Comparison of ENCODE assay signal across 1 cellular context in the genomic region with DNA sequence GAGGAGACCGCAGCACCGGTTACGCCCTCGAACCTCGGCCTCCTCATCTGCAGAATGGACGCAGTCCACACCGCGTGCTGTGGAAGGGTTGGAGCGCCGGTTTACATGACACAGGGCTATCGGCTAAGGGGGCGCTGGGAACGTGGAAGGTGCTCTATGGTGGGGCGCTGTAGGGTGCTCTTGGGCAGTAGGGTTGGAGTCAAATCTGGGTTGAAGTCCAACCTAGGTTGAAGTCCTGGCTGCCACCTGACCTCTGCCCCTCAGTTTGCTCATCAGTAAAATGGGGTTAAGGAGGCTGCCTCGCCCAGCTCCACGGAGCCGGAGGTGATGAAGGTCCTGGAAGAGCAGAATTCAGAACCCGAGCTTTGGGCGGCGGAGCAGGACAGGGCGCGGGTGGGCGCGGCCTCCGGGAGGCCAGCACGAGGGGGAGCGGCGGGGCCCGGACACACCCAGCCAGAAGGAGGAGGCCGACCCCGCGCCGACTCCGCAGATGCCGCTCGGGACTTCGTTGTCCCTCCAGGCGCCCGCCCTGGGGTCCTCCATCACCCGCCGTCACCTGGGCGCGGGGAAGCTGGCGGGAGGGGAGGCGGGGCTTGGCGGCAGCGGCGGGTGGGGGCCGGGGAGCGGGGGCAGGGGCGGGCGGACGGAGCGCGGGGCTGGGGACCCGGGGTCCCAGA.
A peak's percentile ranks its signal among the peaks of the same experiment; 100 is the strongest.
TF ChIP-seq lines count a peak whose summit lies in the region.

No MANE protein-coding gene starts in this region.

TF ChIP-seq in K562, 482 proteins besides CTCF, POLR2A, EP300 and RAD21 (continued from another document):
- TF ChIP-seq CHD4 (IDR thresholded peaks at IDR 0.05; ENCODE audit: insufficient read depth, insufficient replicate concordance, low read depth, low read length, poor library complexity, severe bottlenecking) (peak; percentile 66), ZBTB7A (IDR thresholded peaks at IDR 0.05; ENCODE audit: borderline replicate concordance, control insufficient read depth, low read depth, low read length) (peak; percentile 43; the same call in 1 of the 2 replicates), GTF2A2 (tag; IDR thresholded peaks at IDR 0.05) (no peak), PTBP1 (IDR thresholded peaks at IDR 0.05; ENCODE audit: low read depth, low read length) (0 out of 2 replicates have a peak, but pooled peaks have one; percentile 54), NFIC (IDR thresholded peaks at IDR 0.05) (no peak), LCOR (CRISPR knock-in tag; IDR thresholded peaks at IDR 0.05) (no peak), ZNF277 (CRISPR knock-in tag; IDR thresholded peaks at IDR 0.05; ENCODE audit: borderline replicate concordance) (no peak), BCOR (IDR thresholded peaks at IDR 0.05) (peak; percentile 71; the same call in 1 of the 2 replicates), SAFB (IDR thresholded peaks at IDR 0.05; ENCODE audit: borderline replicate concordance, low read depth, low read length) (no peak), ZNF668 (CRISPR knock-in tag; IDR thresholded peaks at IDR 0.05) (no peak), ZFX (CRISPR knock-in tag; IDR thresholded peaks at IDR 0.05) (0 out of 2 replicates have a peak, but pooled peaks have one; percentile 10), CBX8 (IDR thresholded peaks at IDR 0.05; ENCODE audit: borderline replicate concordance, extremely low read depth, low read depth, low read length, poor library complexity, severe bottlenecking) (no peak), ADNP (tag; IDR thresholded peaks at IDR 0.05) (peak; percentile 84), RBM25 (IDR thresholded peaks at IDR 0.05; ENCODE audit: low read depth, low read length, severe bottlenecking) (peak; percentile 83), RCOR1 (IDR thresholded peaks at IDR 0.05; ENCODE audit: borderline replicate concordance in 1 of 2, low read depth in 2 of 2, low read length in 2 of 2) (0 out of 4 replicates have a peak, but pooled peaks of 1 of the 2 experiments have one; percentile 47), FUS (optimal IDR thresholded peaks at IDR 0.05; ENCODE audit: low read depth, low read length) (no peak), KDM1A (IDR thresholded peaks at IDR 0.05) (peak; percentile 64 to 69), ZNF57 (CRISPR knock-in tag; IDR thresholded peaks at IDR 0.05) (no peak), THRB (CRISPR knock-in tag; conservative IDR thresholded peaks at IDR 0.05) (no peak), ESRRA (IDR thresholded peaks at IDR 0.05; ENCODE audit: borderline replicate concordance, low read depth) (peak; percentile 88), ZBTB11 (CRISPR knock-in tag; IDR thresholded peaks at IDR 0.05) (no peak), ZNF134 (CRISPR knock-in tag; conservative IDR thresholded peaks at IDR 0.05) (no peak), RBM34 (IDR thresholded peaks at IDR 0.05; ENCODE audit: borderline replicate concordance, insufficient read depth, low read length) (no peak), ZNF780A (CRISPR knock-in tag; IDR thresholded peaks at IDR 0.05) (no peak), TCF7 (IDR thresholded peaks at IDR 0.05; ENCODE audit: borderline replicate concordance) (no peak), ZFP36 (IDR thresholded peaks at IDR 0.05; ENCODE audit: low read depth, low read length, partially characterized antibody) (no peak), XRCC5 (IDR thresholded peaks at IDR 0.05; ENCODE audit: low read depth, low read length) (no peak), ZNF146 (CRISPR knock-in tag; IDR thresholded peaks at IDR 0.05; ENCODE audit: unreplicated experiment) (no peak)
- TF ChIP-seq, protein P1, sequence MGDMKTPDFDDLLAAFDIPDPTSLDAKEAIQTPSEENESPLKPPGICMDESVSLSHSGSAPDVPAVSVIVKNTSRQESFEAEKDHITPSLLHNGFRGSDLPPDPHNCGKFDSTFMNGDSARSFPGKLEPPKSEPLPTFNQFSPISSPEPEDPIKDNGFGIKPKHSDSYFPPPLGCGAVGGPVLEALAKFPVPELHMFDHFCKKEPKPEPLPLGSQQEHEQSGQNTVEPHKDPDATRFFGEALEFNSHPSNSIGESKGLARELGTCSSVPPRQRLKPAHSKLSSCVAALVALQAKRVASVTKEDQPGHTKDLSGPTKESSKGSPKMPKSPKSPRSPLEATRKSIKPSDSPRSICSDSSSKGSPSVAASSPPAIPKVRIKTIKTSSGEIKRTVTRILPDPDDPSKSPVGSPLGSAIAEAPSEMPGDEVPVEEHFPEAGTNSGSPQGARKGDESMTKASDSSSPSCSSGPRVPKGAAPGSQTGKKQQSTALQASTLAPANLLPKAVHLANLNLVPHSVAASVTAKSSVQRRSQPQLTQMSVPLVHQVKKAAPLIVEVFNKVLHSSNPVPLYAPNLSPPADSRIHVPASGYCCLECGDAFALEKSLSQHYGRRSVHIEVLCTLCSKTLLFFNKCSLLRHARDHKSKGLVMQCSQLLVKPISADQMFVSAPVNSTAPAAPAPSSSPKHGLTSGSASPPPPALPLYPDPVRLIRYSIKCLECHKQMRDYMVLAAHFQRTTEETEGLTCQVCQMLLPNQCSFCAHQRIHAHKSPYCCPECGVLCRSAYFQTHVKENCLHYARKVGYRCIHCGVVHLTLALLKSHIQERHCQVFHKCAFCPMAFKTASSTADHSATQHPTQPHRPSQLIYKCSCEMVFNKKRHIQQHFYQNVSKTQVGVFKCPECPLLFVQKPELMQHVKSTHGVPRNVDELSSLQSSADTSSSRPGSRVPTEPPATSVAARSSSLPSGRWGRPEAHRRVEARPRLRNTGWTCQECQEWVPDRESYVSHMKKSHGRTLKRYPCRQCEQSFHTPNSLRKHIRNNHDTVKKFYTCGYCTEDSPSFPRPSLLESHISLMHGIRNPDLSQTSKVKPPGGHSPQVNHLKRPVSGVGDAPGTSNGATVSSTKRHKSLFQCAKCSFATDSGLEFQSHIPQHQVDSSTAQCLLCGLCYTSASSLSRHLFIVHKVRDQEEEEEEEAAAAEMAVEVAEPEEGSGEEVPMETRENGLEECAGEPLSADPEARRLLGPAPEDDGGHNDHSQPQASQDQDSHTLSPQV (IDR thresholded peaks at IDR 0.05), result no peak
- TF ChIP-seq, protein P2, sequence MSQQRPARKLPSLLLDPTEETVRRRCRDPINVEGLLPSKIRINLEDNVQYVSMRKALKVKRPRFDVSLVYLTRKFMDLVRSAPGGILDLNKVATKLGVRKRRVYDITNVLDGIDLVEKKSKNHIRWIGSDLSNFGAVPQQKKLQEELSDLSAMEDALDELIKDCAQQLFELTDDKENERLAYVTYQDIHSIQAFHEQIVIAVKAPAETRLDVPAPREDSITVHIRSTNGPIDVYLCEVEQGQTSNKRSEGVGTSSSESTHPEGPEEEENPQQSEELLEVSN (IDR thresholded peaks at IDR 0.05; ENCODE audit: borderline replicate concordance in 1 of 2, extremely low read depth in 1 of 2, insufficient read depth in 1 of 2, insufficient read length in 1 of 2, low read depth in 1 of 2, low read length in 1 of 2, poor library complexity in 1 of 2, severe bottlenecking in 1 of 2), result peak in 1 of 2 experiments; percentile 51
- TF ChIP-seq, protein P3, sequence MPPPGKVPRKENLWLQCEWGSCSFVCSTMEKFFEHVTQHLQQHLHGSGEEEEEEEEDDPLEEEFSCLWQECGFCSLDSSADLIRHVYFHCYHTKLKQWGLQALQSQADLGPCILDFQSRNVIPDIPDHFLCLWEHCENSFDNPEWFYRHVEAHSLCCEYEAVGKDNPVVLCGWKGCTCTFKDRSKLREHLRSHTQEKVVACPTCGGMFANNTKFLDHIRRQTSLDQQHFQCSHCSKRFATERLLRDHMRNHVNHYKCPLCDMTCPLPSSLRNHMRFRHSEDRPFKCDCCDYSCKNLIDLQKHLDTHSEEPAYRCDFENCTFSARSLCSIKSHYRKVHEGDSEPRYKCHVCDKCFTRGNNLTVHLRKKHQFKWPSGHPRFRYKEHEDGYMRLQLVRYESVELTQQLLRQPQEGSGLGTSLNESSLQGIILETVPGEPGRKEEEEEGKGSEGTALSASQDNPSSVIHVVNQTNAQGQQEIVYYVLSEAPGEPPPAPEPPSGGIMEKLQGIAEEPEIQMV (tag; conservative IDR thresholded peaks at IDR 0.05; ENCODE audit: low read depth), result no peak
